22 cellular contexts compared by ENCODE assay signal in genomic region chr16:78906135-78906534, GRCh38.
DNase-seq lines count a peak whose midpoint lies in the region; ATAC-seq and TF ChIP-seq lines count a peak whose summit lies in the region.
"Had no signal": no experiment of that assay in that cellular context is flagged by ENCODE, and none has a peak within 500 bp of the region (broad histone marks: within the 10 kb centered on the region; RNA-seq: fewer than 3 reads in every experiment).

No MANE protein-coding gene starts in this region.

- DNase-seq in endothelial cell (ENCODE audit: low spot score) = no peak
- DNase-seq in islet precursor cell = peak; percentile 54
- DNase-seq in cerebellar nuclear complex (lab: John Stamatoyannopoulos, UW) = no peak
- no peak for DNase-seq in SW480 (ENCODE audit: low spot score)
- DNase-seq: BE2C, DMS53, GOT3, MG63, NCI-H1417, NCI-H187 treated with DMSO at 0.1 percent for 48 hours, NCI-H2107, NCI-H446 treated with DMSO at 0.1 percent for 48 hours, NCI-H526 treated with DMSO at 0.1 percent for 48 hours, PC-9, RPMI8226, SHP77 treated with DMSO at 0.1 percent for 48 hours had no signal

- no peak overlapping the region for H3K4me3 ChIP-seq in HUES48 (ENCODE audit: low read depth, low read length)
- H3K4me3 ChIP-seq: K562, MG63, PC-9, SK-N-MC had no signal

- H3K9me3 ChIP-seq in HUES48 (ENCODE audit: control insufficient read depth, insufficient read depth, low read length) = 0 out of 2 replicates have a peak, but pooled peaks cover 3% of the 10 kb centered on the region
- H3K9me3 ChIP-seq: BE2C, MG63 had no signal

- peak overlapping the region; percentile 61 for H3K27ac Mint-ChIP-seq in endothelial cell (ENCODE audit: unreplicated experiment)

- ATAC-seq in HG02759 (IDR thresholded peaks at IDR 0.05; ENCODE audit: unreplicated experiment) = no peak
- no peak for ATAC-seq in GM18858 (IDR thresholded peaks at IDR 0.05; ENCODE audit: unreplicated experiment)
- ATAC-seq: HepG2, K562 had no signal

- peaks cover 19% of the 10 kb centered on the region for H3K4me1 Mint-ChIP-seq in endothelial cell (ENCODE audit: unreplicated experiment)

- H3K27me3 Mint-ChIP-seq in endothelial cell (ENCODE audit: unreplicated experiment) = no peaks in the 10 kb centered on the region

- peaks cover 21% of the 10 kb centered on the region for H3K4me1 ChIP-seq in HUES48 (ENCODE audit: control insufficient read depth, insufficient read depth, low read length)
- H3K4me1 ChIP-seq: BE2C had no signal

- H3K27me3 ChIP-seq in HUES48 (ENCODE audit: control insufficient read depth, insufficient read depth, low read length) = no peaks in the 10 kb centered on the region
- H3K27me3 ChIP-seq: BE2C, MG63 had no signal

- peak overlapping the region; percentile 82 for H3K27ac ChIP-seq in HUES48 (ENCODE audit: low read depth, low read length)
- H3K27ac ChIP-seq: PC-9, SK-N-MC had no signal

- no peaks in the 10 kb centered on the region for H3K9me3 Mint-ChIP-seq in endothelial cell (ENCODE audit: unreplicated experiment)

- no peaks in the 10 kb centered on the region for H3K36me3 ChIP-seq in HUES48 (ENCODE audit: control insufficient read depth, insufficient read depth, low read length)
- H3K36me3 ChIP-seq: BE2C, MG63 had no signal

- no peak overlapping the region for H3K9ac ChIP-seq in HUES48 (ENCODE audit: low read depth, low read length)

- no peak for TF ChIP-seq CTCF in endothelial cell (IDR thresholded peaks at IDR 0.05; ENCODE audit: unreplicated experiment)

- no peaks in the 10 kb centered on the region for H3K36me3 Mint-ChIP-seq in endothelial cell (ENCODE audit: low read depth, unreplicated experiment)

- H3K4me3 Mint-ChIP-seq in endothelial cell (ENCODE audit: unreplicated experiment) = no peak overlapping the region
